ENCODE assay signal across 14 cellular contexts in genomic region chr2:229884775-229885699, GRCh38. TPM values are rescaled to one million over a fixed set of nuclear protein-coding genes. Genes with fewer than 3 reads are reported as not detected.
A peak's percentile ranks its signal among the peaks of the same experiment; 100 is the strongest.
DNase-seq lines count a peak whose midpoint lies in the region; ATAC-seq and TF ChIP-seq lines count a peak whose summit lies in the region.
"Had no signal": no experiment of that assay in that cellular context is flagged by ENCODE, and none has a peak within 500 bp of the region (broad histone marks: within the 10 kb centered on the region; RNA-seq: fewer than 3 reads in every experiment).

No MANE protein-coding gene starts in this region.

- CTCF ChIA-PET in WTC11 (lab: Charles Lee): interaction anchor here (1.0 kb wide), 1 partner anchor 104 kb away, joined by 4 read pairs; no protein-coding TSS in a partner anchor
- CTCF ChIA-PET in CD8-positive, alpha-beta T cell (lab: Charles Lee): interaction anchor here (1.0 kb wide), 1 partner anchor 84 kb away, joined by 4 read pairs; no protein-coding TSS in a partner anchor
- CTCF ChIA-PET in CD4-positive, alpha-beta memory T cell (lab: Charles Lee; ENCODE audit: partially characterized antibody): interaction anchor here (3.0 kb wide), 1 partner anchor 84 kb away, joined by 15 read pairs; no protein-coding TSS in a partner anchor

- H3K36me3 ChIP-seq in CD8-positive, alpha-beta T cell (ENCODE audit: insufficient read depth, low read length): peaks cover 3% of the 10 kb centered on the region
- H3K36me3 ChIP-seq in CD4-positive, alpha-beta memory T cell (ENCODE audit: insufficient read depth, low read length): peaks cover 4% of the 10 kb centered on the region

- no peak for TF ChIP-seq CTCF in WTC11 (IDR thresholded peaks at IDR 0.05)
- TF ChIP-seq CTCF in CD8-positive, alpha-beta T cell (IDR thresholded peaks at IDR 0.05): no peak

- intact Hi-C loops in CD8-positive, alpha-beta T cell (cut with DNase I, micrococcal nuclease): no loop called here
- intact Hi-C loops in head of caudate nucleus (cut with DNase I): no loop called here
- intact Hi-C loops in CD4-positive, alpha-beta memory T cell (cut with micrococcal nuclease): loop anchor here (1.0 kb wide), 1 partner anchor 84 kb away; no protein-coding TSS in a partner anchor

- POLR2A ChIA-PET in WTC11 (lab: Charles Lee): no interaction called here
- POLR2A ChIA-PET in CD8-positive, alpha-beta T cell (lab: Charles Lee): no interaction called here
- POLR2A ChIA-PET in CD4-positive, alpha-beta memory T cell (lab: Charles Lee; ENCODE audit: partially characterized antibody): no interaction called here

- peaks cover 5% of the 10 kb centered on the region for H3K4me1 ChIP-seq in CD8-positive, alpha-beta T cell (ENCODE audit: insufficient read depth, low read length)
- H3K4me1 ChIP-seq in CD4-positive, alpha-beta memory T cell (ENCODE audit: insufficient read depth, low read length): peaks cover 19% of the 10 kb centered on the region
- H3K4me1 ChIP-seq: SJCRH30 had no signal

- H3K27me3 Mint-ChIP-seq in WTC11 (ENCODE audit: low read depth): no peaks in the 10 kb centered on the region
- H3K27me3 Mint-ChIP-seq in CD8-positive, alpha-beta T cell (ENCODE audit: low read depth): no peaks in the 10 kb centered on the region
- H3K27me3 Mint-ChIP-seq in CD4-positive, alpha-beta memory T cell: no peaks in the 10 kb centered on the region
- H3K27me3 Mint-ChIP-seq: activated naive CD4-positive, alpha-beta T cell treated with anti-CD3 and anti-CD28 coated beads, Interleukin-2, amount 50 U/mL, for 24 hours had no signal

- no peak overlapping the region for H3K4me3 Mint-ChIP-seq in WTC11
- no peak overlapping the region for H3K4me3 Mint-ChIP-seq in CD8-positive, alpha-beta T cell
- H3K4me3 Mint-ChIP-seq in CD4-positive, alpha-beta memory T cell: no peak overlapping the region
- H3K4me3 Mint-ChIP-seq: activated naive CD4-positive, alpha-beta T cell treated with anti-CD3 and anti-CD28 coated beads, Interleukin-2, amount 50 U/mL, for 24 hours had no signal

- no peak for DNase-seq in WTC11 (ENCODE audit: low spot score)
- DNase-seq in DMS114 treated with DMSO at 0.1 percent for 48 hours (lab: John Stamatoyannopoulos, UW; ENCODE audit: unreplicated experiment): no peak
- DNase-seq in CD8-positive, alpha-beta T cell: no peak
- no peak for DNase-seq in head of caudate nucleus
- DNase-seq in CD4-positive, alpha-beta memory T cell: no peak
- DNase-seq: C1 segment of cervical spinal cord; dermis blood vessel endothelial cell; NCI-H748 treated with DMSO at 0.1 percent for 48 hours; SJCRH30; stimulated activated CD4-positive, alpha-beta T cell treated with anti-CD3 and anti-CD28 coated beads, Interleukin-4, amount 100 ng/mL, for 4 hours had no signal

- ATAC-seq in GM18498 (IDR thresholded peaks at IDR 0.05; ENCODE audit: unreplicated experiment) (peak; percentile 62), GM19395 (IDR thresholded peaks at IDR 0.05; ENCODE audit: unreplicated experiment) (peak; percentile 83), HG02798 (IDR thresholded peaks at IDR 0.05; ENCODE audit: poor library complexity, unreplicated experiment) (peak; percentile 81), WTC11 (no peak)
- no peak for ATAC-seq in CD8-positive, alpha-beta T cell

- H3K36me3 Mint-ChIP-seq in WTC11: peaks cover 6% of the 10 kb centered on the region; the same call in 1 of the 2 replicates
- peaks cover 34% of the 10 kb centered on the region for H3K36me3 Mint-ChIP-seq in CD8-positive, alpha-beta T cell
- peaks cover 9 to 22% of the 10 kb centered on the region in 2 donors for H3K36me3 Mint-ChIP-seq in CD4-positive, alpha-beta memory T cell

- H3K27me3 ChIP-seq in CD8-positive, alpha-beta T cell (ENCODE audit: insufficient read depth, low read length): no peaks in the 10 kb centered on the region
- no peaks in the 10 kb centered on the region for H3K27me3 ChIP-seq in CD4-positive, alpha-beta memory T cell (ENCODE audit: insufficient read depth, low read length)
- H3K27me3 ChIP-seq: SJCRH30 had no signal

- no peak overlapping the region for H3K4me3 ChIP-seq in CD8-positive, alpha-beta T cell (ENCODE audit: low read depth, low read length)
- H3K4me3 ChIP-seq in CD4-positive, alpha-beta memory T cell (ENCODE audit: low read length in 2 of 2): no peak overlapping the region
- H3K4me3 ChIP-seq: SJCRH30 had no signal

- H3K9me3 ChIP-seq in CD8-positive, alpha-beta T cell (ENCODE audit: low read length): no peaks in the 10 kb centered on the region
- H3K9me3 ChIP-seq in CD4-positive, alpha-beta memory T cell (ENCODE audit: control insufficient read depth in 1 of 2, low read length in 2 of 2): no peaks in the 10 kb centered on the region
- H3K9me3 ChIP-seq: SJCRH30 had no signal

- H3K27ac ChIP-seq in CD8-positive, alpha-beta T cell (ENCODE audit: low read depth, low read length): no peak overlapping the region
- H3K27ac ChIP-seq in CD4-positive, alpha-beta memory T cell (ENCODE audit: low read depth, low read length): no peak overlapping the region
- H3K27ac ChIP-seq: SJCRH30 had no signal

- H3K9me3 Mint-ChIP-seq in WTC11: no peaks in the 10 kb centered on the region
- no peaks in the 10 kb centered on the region for H3K9me3 Mint-ChIP-seq in CD8-positive, alpha-beta T cell
- no peaks in the 10 kb centered on the region for H3K9me3 Mint-ChIP-seq in CD4-positive, alpha-beta memory T cell
- H3K9me3 Mint-ChIP-seq: activated naive CD4-positive, alpha-beta T cell treated with anti-CD3 and anti-CD28 coated beads, Interleukin-2, amount 50 U/mL, for 24 hours had no signal

- H3K27ac Mint-ChIP-seq in WTC11: peak overlapping the region; percentile 21; the same call in 1 of the 2 replicates
- H3K27ac Mint-ChIP-seq in CD8-positive, alpha-beta T cell: no peak overlapping the region
- peak overlapping the region in 3 of 7 donors; percentile 54 to 66 (median 62) for H3K27ac Mint-ChIP-seq in CD4-positive, alpha-beta memory T cell

- peaks cover 19% of the 10 kb centered on the region for H3K4me1 Mint-ChIP-seq in WTC11
- H3K4me1 Mint-ChIP-seq in CD8-positive, alpha-beta T cell (ENCODE audit: low read depth): peaks cover 64% of the 10 kb centered on the region
- H3K4me1 Mint-ChIP-seq in CD4-positive, alpha-beta memory T cell: peaks cover 41 to 65% (median 52%) of the 10 kb centered on the region in 4 donors

TF ChIP-seq in WTC11, 78 proteins besides CTCF, POLR2A, EP300 and RAD21 (continues in another document):
- TF ChIP-seq ZMAT4 (CRISPR knock-in tag; IDR thresholded peaks at IDR 0.05): no peak
- no peak for TF ChIP-seq FOXP4 (CRISPR knock-in tag; IDR thresholded peaks at IDR 0.05)
- TF ChIP-seq SMAD3 (CRISPR knock-in tag; IDR thresholded peaks at IDR 0.05; ENCODE audit: borderline replicate concordance): no peak
- TF ChIP-seq PRDM15 (CRISPR knock-in tag; IDR thresholded peaks at IDR 0.05): no peak

RNA-seq across cellular contexts. Expression of gene TRIP12, which starts 36.8 kb away (rescaled TPM):
- total RNA-seq in WTC11 (2021): 146 to 152 TPM (median 149 TPM) in 3 replicates
- 100 to 1,000 TPM; 156 to 167 TPM for total RNA-seq in CD8-positive, alpha-beta T cell
- 100 to 1,000 TPM; 218 to 224 TPM for total RNA-seq in CD4-positive, alpha-beta memory T cell
- polyA plus RNA-seq in CD4-positive, alpha-beta memory T cell: 10 to 100 TPM; 14.5 to 51.5 TPM

RNA-seq across cellular contexts. Expression of gene FBXO36, which starts 37.3 kb away (rescaled TPM):
- 4.0 to 5.3 TPM (median 4.6 TPM) in 3 replicates for total RNA-seq in WTC11 (2021)
- 1 to 10 TPM; 1.0 TPM for total RNA-seq in CD8-positive, alpha-beta T cell
- under 1 TPM; 0.55 to 0.75 TPM for total RNA-seq in CD4-positive, alpha-beta memory T cell
- 1 to 10 TPM in 1 of 2 donors, under 1 TPM in 1; 0.56 to 2.2 TPM for polyA plus RNA-seq in CD4-positive, alpha-beta memory T cell

Comparison
In these comparisons a context has a peak if more than half of its experiments do, and no peak if none do; other contexts are left out.
1. ATAC-seq: peak in GM18498 (single experiment), GM19395 (single experiment) and HG02798 (single experiment); none in WTC11 (single experiment) and CD8-positive, alpha-beta T cell (single experiment).